Comparison of ENCODE assay signal across 16 cellular contexts in genomic region chr14:93005135-93005813, GRCh38.
A peak's percentile ranks its signal among the peaks of the same experiment; 100 is the strongest.
DNase-seq lines count a peak whose midpoint lies in the region; ATAC-seq lines count a peak whose summit lies in the region.
"Had no signal": no experiment of that assay in that cellular context is flagged by ENCODE, and none has a peak within 500 bp of the region (broad histone marks: within the 10 kb centered on the region; RNA-seq: fewer than 3 reads in every experiment).

No MANE protein-coding gene starts in this region.

- no peak overlapping the region for H3K18ac ChIP-seq in mesendoderm (ENCODE audit: low read length)

- H3K9me3 Mint-ChIP-seq in central memory CD8-positive, alpha-beta T cell, result no peaks in the 10 kb centered on the region
- no peaks in the 10 kb centered on the region for H3K9me3 Mint-ChIP-seq in memory B cell

- H3K4me3 ChIP-seq in mesendoderm (ENCODE audit: low read length), result no peak overlapping the region
- H3K4me3 ChIP-seq: Peyer's patch had no signal

- H3K27ac ChIP-seq in mesendoderm (ENCODE audit: low read depth, low read length), result no peak overlapping the region
- H3K27ac ChIP-seq: HL-60, Peyer's patch had no signal

- no peak overlapping the region for H2AK5ac ChIP-seq in mesendoderm (ENCODE audit: low read length)

- intact Hi-C loops in Right ventricle myocardium superior (cut with DNase I) (no loop called here), left cardiac atrium (cut with DNase I) (no loop called here)

- H3K4me2 ChIP-seq in mesendoderm (ENCODE audit: low read length), result no peak overlapping the region

- H3K36me3 ChIP-seq in mesendoderm (ENCODE audit: control insufficient read depth, insufficient read depth, low read length), result no peaks in the 10 kb centered on the region
- H3K36me3 ChIP-seq: Peyer's patch had no signal

- WGBS in mesendoderm (ENCODE audit: extremely low coverage, insufficient coverage, low lambda C conversion rate), result no CpG with 5 or more reads among the region's 7 CpGs

- no peak overlapping the region for H2BK15ac ChIP-seq in mesendoderm (replicated peaks; ENCODE audit: low read depth)

- H3K27me3 Mint-ChIP-seq in central memory CD8-positive, alpha-beta T cell, result no peaks in the 10 kb centered on the region
- H3K27me3 Mint-ChIP-seq in memory B cell, result no peaks in the 10 kb centered on the region

- ATAC-seq in Right ventricle myocardium superior (ENCODE audit: poor library complexity) (peak; percentile 9), left cardiac atrium (no peak), memory B cell (ENCODE audit: low read depth) (no peak), HG03097 (IDR thresholded peaks at IDR 0.05; ENCODE audit: low FRiP score, unreplicated experiment) (no peak), GM19397 (IDR thresholded peaks at IDR 0.05; ENCODE audit: unreplicated experiment) (no peak)
- ATAC-seq in central memory CD8-positive, alpha-beta T cell (replicated peaks; ENCODE audit: extremely low read depth, poor library complexity, severe bottlenecking), result no peak

- no peaks in the 10 kb centered on the region for H3K4me1 ChIP-seq in mesendoderm (ENCODE audit: control insufficient read depth, low read depth, low read length)

- H3K4ac ChIP-seq in mesendoderm (ENCODE audit: low read depth, low read length), result no peak overlapping the region

- no peak overlapping the region for H2BK120ac ChIP-seq in mesendoderm (ENCODE audit: low read depth, low read length)

- H3K27me3 ChIP-seq in mesendoderm (ENCODE audit: insufficient read depth, low read length, poor library complexity), result no peaks in the 10 kb centered on the region
- H3K27me3 ChIP-seq: Peyer's patch had no signal

- H3K4me1 Mint-ChIP-seq in central memory CD8-positive, alpha-beta T cell, result peaks cover 21% of the 10 kb centered on the region
- peaks cover 45% of the 10 kb centered on the region for H3K4me1 Mint-ChIP-seq in memory B cell

- no peak overlapping the region for H4K8ac ChIP-seq in mesendoderm (ENCODE audit: low read depth, low read length)

- H3K23ac ChIP-seq in mesendoderm (ENCODE audit: low read length), result no peak overlapping the region

- no peak overlapping the region for H2BK5ac ChIP-seq in mesendoderm (ENCODE audit: low read length)

- no peaks in the 10 kb centered on the region for H3K79me2 ChIP-seq in mesendoderm (ENCODE audit: control insufficient read depth, insufficient read depth, low read length)

- H3K56ac ChIP-seq in mesendoderm (ENCODE audit: low read length), result no peak overlapping the region

- peak overlapping the region; percentile 78 for H3K27ac Mint-ChIP-seq in central memory CD8-positive, alpha-beta T cell (ENCODE audit: low read depth)
- peak overlapping the region; percentile 32 for H3K27ac Mint-ChIP-seq in memory B cell

- no peak overlapping the region for H3K4me3 Mint-ChIP-seq in central memory CD8-positive, alpha-beta T cell
- H3K4me3 Mint-ChIP-seq in memory B cell, result no peak overlapping the region

- H3K9ac ChIP-seq in mesendoderm (ENCODE audit: low read length), result no peak overlapping the region

- no peak for DNase-seq in Right ventricle myocardium superior
- DNase-seq in left cardiac atrium, result no peak
- no peak for DNase-seq in central memory CD8-positive, alpha-beta T cell (ENCODE audit: low spot score in 2 of 2)
- DNase-seq in memory B cell (ENCODE audit: low spot score in 2 of 2), result no peak
- no peak for DNase-seq in NCI-H2196 (lab: John Stamatoyannopoulos, UW; ENCODE audit: unreplicated experiment)
- no peak for DNase-seq in mesendoderm
- DNase-seq: Caco-2; central memory CD4-positive, alpha-beta T cell; GF-D8; KG1; NCI-H1417; Peyer's patch; stimulated activated CD4-positive, alpha-beta T cell treated with anti-CD3 and anti-CD28 coated beads, Interleukin-15, amount 100 ng/mL, for 24 hours had no signal

- no peaks in the 10 kb centered on the region for H3K36me3 Mint-ChIP-seq in central memory CD8-positive, alpha-beta T cell (ENCODE audit: insufficient read depth)
- H3K36me3 Mint-ChIP-seq in memory B cell, result peaks cover 10% of the 10 kb centered on the region

- H4K5ac ChIP-seq in mesendoderm (ENCODE audit: low read length), result no peak overlapping the region

- no peaks in the 10 kb centered on the region for H3K79me1 ChIP-seq in mesendoderm (ENCODE audit: low read length)
